17 cellular contexts compared by ENCODE assay signal in the genomic region with DNA sequence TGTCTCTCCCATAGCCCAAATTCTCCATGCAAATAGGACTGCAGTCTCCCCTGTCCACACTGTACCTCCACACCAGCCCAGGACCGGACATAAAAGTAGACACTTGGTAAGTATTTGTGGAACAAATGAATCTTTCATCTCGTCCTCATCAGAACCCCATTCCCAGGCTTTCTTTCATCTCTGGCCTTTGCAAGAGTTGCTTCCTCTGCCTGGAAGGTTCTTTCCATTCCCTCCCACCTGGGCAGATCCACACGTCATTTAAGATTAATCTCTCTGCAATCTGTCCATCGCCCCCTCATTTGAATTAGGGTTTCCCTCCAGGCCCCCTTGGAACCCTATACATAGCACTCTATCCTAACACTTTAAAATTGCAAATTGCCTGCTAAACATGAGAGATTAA. TPM values are rescaled to one million over a fixed set of nuclear protein-coding genes. Genes with fewer than 3 reads are reported as not detected.
"Had no signal": no experiment of that assay in that cellular context is flagged by ENCODE, and none has a peak within 500 bp of the region (broad histone marks: within the 10 kb centered on the region; RNA-seq: fewer than 3 reads in every experiment).

No MANE protein-coding gene starts in this region.

- H3K27ac ChIP-seq: adrenal gland, foreskin keratinocyte, neural progenitor cell, pancreas had no signal

- ATAC-seq: activated CD4-positive, CD25-positive, alpha-beta regulatory T cell treated with anti-CD3 and anti-CD28 coated beads, Interleukin-2, amount 50 U/mL, for 24 hours; foreskin keratinocyte; left ventricle myocardium superior; pancreas had no signal

- H3K4me3 Mint-ChIP-seq: neural progenitor cell had no signal

- H3K36me3 Mint-ChIP-seq: activated naive CD4-positive, alpha-beta T cell treated with anti-CD3 and anti-CD28 coated beads, Interleukin-2, amount 10 ng/mL, durations not matched to agents 7 days and 5 days; neural progenitor cell had no signal

- H3K9me3 ChIP-seq: adrenal gland, pancreas had no signal

- H3K4me3 ChIP-seq: adrenal gland, neural progenitor cell, pancreas had no signal

- H3K27ac Mint-ChIP-seq: activated naive CD4-positive, alpha-beta T cell treated with anti-CD3 and anti-CD28 coated beads, Interleukin-2, amount 10 ng/mL, durations not matched to agents 7 days and 5 days had no signal

- H3K4me1 ChIP-seq: foreskin keratinocyte had no signal

- H3K36me3 ChIP-seq: adrenal gland, neural progenitor cell, pancreas had no signal

- H3K27me3 ChIP-seq: pancreas had no signal

- DNase-seq: activated naive CD4-positive, alpha-beta T cell treated with anti-CD3 and anti-CD28 coated beads, Interleukin-2, amount 10 ng/mL, durations not matched to agents 7 days and 5 days; activated T-cell treated with anti-CD3 and anti-CD28 coated beads for 4 hours; adrenal gland; central memory CD4-positive, alpha-beta T cell; effector memory CD4-positive, alpha-beta T cell; foreskin keratinocyte; left ventricle myocardium superior; mesendoderm; pancreas; stimulated activated CD4-positive, alpha-beta T cell treated with anti-CD3 and anti-CD28 coated beads, Interleukin-12 subunit alpha, Interleukin-12 subunit beta, amount 100 ng/mL, for 4 hours; stimulated activated CD4-positive, alpha-beta T cell treated with anti-CD3 and anti-CD28 coated beads, Interleukin-2, amount 100 ng/mL, for 24 hours; stimulated activated naive CD4-positive, alpha-beta T cell; substantia nigra; trophoblast cell had no signal

RNA-seq across cellular contexts. Expression of a gene that starts 3.9 kb away (rescaled TPM):
- total RNA-seq: kidney epithelial cell had no signal
